Comparison of ENCODE assay signal across 10 cellular contexts in genomic region chr21:46622226-46622625, GRCh38. TPM values are rescaled to one million over a fixed set of nuclear protein-coding genes. Genes with fewer than 3 reads are reported as not detected.
DNase-seq lines count a peak whose midpoint lies in the region; ATAC-seq and TF ChIP-seq lines count a peak whose summit lies in the region.
"Had no signal": no experiment of that assay in that cellular context is flagged by ENCODE, and none has a peak within 500 bp of the region (broad histone marks: within the 10 kb centered on the region; RNA-seq: fewer than 3 reads in every experiment).

No MANE protein-coding gene starts in this region.

- H3K36me3 ChIP-seq in stomach: no peaks in the 10 kb centered on the region

- H3K27me3 ChIP-seq in stomach: peaks cover 0 to 7% (median 0%) of the 10 kb centered on the region in 3 donors

- peak overlapping the region in 3 of 5 donors; percentile 50 to 62 (median 51) for H3K27ac ChIP-seq in stomach

- H3K4me1 Mint-ChIP-seq in activated T-helper 17 cell treated with anti-CD3 and anti-CD28 coated beads, Interleukin-2, amount 50 U/mL, for 72 hours: peaks cover 8% of the 10 kb centered on the region
- no peaks in the 10 kb centered on the region for H3K4me1 Mint-ChIP-seq in mesothelial cell of epicardium

- H3K4me3 ChIP-seq in stomach: no peak overlapping the region

- H3K9me3 ChIP-seq in stomach: peaks cover 7 to 23% (median 21%) of the 10 kb centered on the region in 4 donors

- H3K27ac Mint-ChIP-seq in activated T-helper 17 cell treated with anti-CD3 and anti-CD28 coated beads, Interleukin-2, amount 50 U/mL, for 72 hours: peak overlapping the region; percentile 87
- no peak overlapping the region for H3K27ac Mint-ChIP-seq in mesothelial cell of epicardium

- intact Hi-C loops in stomach (cut with DNase I; ENCODE audit: low total_unique reads): no loop called here

- H3K9me3 Mint-ChIP-seq in activated T-helper 17 cell treated with anti-CD3 and anti-CD28 coated beads, Interleukin-2, amount 50 U/mL, for 72 hours: no peaks in the 10 kb centered on the region
- peaks cover 26% of the 10 kb centered on the region for H3K9me3 Mint-ChIP-seq in mesothelial cell of epicardium

- DNase-seq in NCI-H2227 (lab: John Stamatoyannopoulos, UW; ENCODE audit: unreplicated experiment) (peak; percentile 23), NCI-H2227 treated with DMSO at 0.1 percent for 48 hours (lab: John Stamatoyannopoulos, UW) (no peak), iris pigment epithelial cell (ENCODE audit: low read depth) (peak; percentile 34), stomach (no peak), D341Med (ENCODE audit: low spot score) (no peak), mesothelial cell of epicardium (ENCODE audit: low spot score in 2 of 2, unreplicated experiment in 2 of 2) (no peak)
- DNase-seq: 8988T had no signal

- no peak for TF ChIP-seq EP300 in stomach (IDR thresholded peaks at IDR 0.05)

- WGBS in stomach, 5 donors: 28 to 46% (median 31%) methylated on average over 4 of the region's 4 CpGs

- TF ChIP-seq POLR2A in stomach (IDR thresholded peaks at IDR 0.05): no peak

- H3K4me1 ChIP-seq in stomach: peaks cover 0 to 18% (median 2%) of the 10 kb centered on the region in 4 donors

- no peaks in the 10 kb centered on the region for H3K27me3 Mint-ChIP-seq in activated T-helper 17 cell treated with anti-CD3 and anti-CD28 coated beads, Interleukin-2, amount 50 U/mL, for 72 hours
- peaks cover 2% of the 10 kb centered on the region for H3K27me3 Mint-ChIP-seq in mesothelial cell of epicardium (ENCODE audit: low read depth)

- peak; percentile 71 for ATAC-seq in activated T-helper 17 cell treated with anti-CD3 and anti-CD28 coated beads, Interleukin-2, amount 50 U/mL, for 72 hours (replicated peaks)
- no peak for ATAC-seq in HG02571 (IDR thresholded peaks at IDR 0.05; ENCODE audit: unreplicated experiment)

- H3K4me3 Mint-ChIP-seq in activated T-helper 17 cell treated with anti-CD3 and anti-CD28 coated beads, Interleukin-2, amount 50 U/mL, for 72 hours: peak overlapping the region; percentile 60
- no peak overlapping the region for H3K4me3 Mint-ChIP-seq in mesothelial cell of epicardium

- no peaks in the 10 kb centered on the region for H3K36me3 Mint-ChIP-seq in activated T-helper 17 cell treated with anti-CD3 and anti-CD28 coated beads, Interleukin-2, amount 50 U/mL, for 72 hours (ENCODE audit: low read depth)
- no peaks in the 10 kb centered on the region for H3K36me3 Mint-ChIP-seq in mesothelial cell of epicardium

- no peak for TF ChIP-seq CTCF in stomach (IDR thresholded peaks at IDR 0.05)
- TF ChIP-seq CTCF in mesothelial cell of epicardium (IDR thresholded peaks at IDR 0.05; ENCODE audit: unreplicated experiment): no peak

RNA-seq across cellular contexts. Expression of gene PRMT2, which starts 13.2 kb away (rescaled TPM):
- 100 to 1,000 TPM in 1 of 2 donors, 10 to 100 TPM in 1; 88.2 to 108 TPM for total RNA-seq in activated T-helper 17 cell treated with anti-CD3 and anti-CD28 coated beads, Interleukin-2, amount 50 U/mL, for 72 hours
- total RNA-seq in stomach (10 to 100 TPM; 18.7 to 85.0 (median 48.8) TPM), mesothelial cell of epicardium (80.0 to 85.5 TPM (median 84.4 TPM) in 3 replicates)
- 10 to 100 TPM; 63.8 to 75.5 (median 63.9) TPM for polyA plus RNA-seq in stomach

RNA-seq across cellular contexts. Expression of gene S100B, which starts 17.3 kb away (rescaled TPM):
- not detected for total RNA-seq in activated T-helper 17 cell treated with anti-CD3 and anti-CD28 coated beads, Interleukin-2, amount 50 U/mL, for 72 hours
- total RNA-seq in stomach: 10 to 100 TPM in 1 of 5 donors, 1 to 10 TPM in 3, not detected in 1; 1.8 to 18.4 (median 6.2) TPM
- 10 to 100 TPM in 1 of 3 donors, 1 to 10 TPM in 2; 7.0 to 13.7 (median 9.1) TPM for polyA plus RNA-seq in stomach
- 0.27 TPM in 2 of 3 replicates, not detected in the other for total RNA-seq in mesothelial cell of epicardium
- total RNA-seq: bronchial epithelial cell had no signal

Comparison
In these comparisons a context has a peak if more than half of its experiments do, and no peak if none do; other contexts are left out.
1. DNase-seq: peak in NCI-H2227 (single experiment) and iris pigment epithelial cell (single experiment); none in NCI-H2227 treated with DMSO at 0.1 percent for 48 hours (single experiment), stomach (single experiment), D341Med (single experiment) and mesothelial cell of epicardium (0 of 2).